30 cellular contexts compared by ENCODE assay signal in genomic region chr17:45361451-45361850, GRCh38.
"Had no signal": no experiment of that assay in that cellular context is flagged by ENCODE, and none has a peak within 500 bp of the region (broad histone marks: within the 10 kb centered on the region; RNA-seq: fewer than 3 reads in every experiment).

No MANE protein-coding gene starts in this region.

- H3K4me3 ChIP-seq: ascending aorta, cardiac muscle cell, colonic mucosa, dorsolateral prefrontal cortex, neural progenitor cell, right atrium auricular region, thyroid gland, upper lobe of left lung, vagina had no signal

- H3K36me3 Mint-ChIP-seq: activated naive CD8-positive, alpha-beta T cell treated with anti-CD3 and anti-CD28 coated beads, Interleukin-2, amount 10 ng/mL, durations not matched to agents 7 days and 5 days; brain; naive thymus-derived CD8-positive, alpha-beta T cell; neural progenitor cell had no signal

- ATAC-seq: activated T-helper 17 cell treated with anti-CD3 and anti-CD28 coated beads, Interleukin-2, amount 50 U/mL, for 72 hours; effector memory CD8-positive, alpha-beta T cell; left cardiac atrium; naive thymus-derived CD8-positive, alpha-beta T cell; stimulated activated naive CD8-positive, alpha-beta T cell treated with anti-CD3 and anti-CD28 coated beads, Interleukin-15, amount 100 ng/mL, for 72 hours had no signal

- H3K27ac Mint-ChIP-seq: activated naive CD8-positive, alpha-beta T cell treated with anti-CD3 and anti-CD28 coated beads, Interleukin-2, amount 10 ng/mL, durations not matched to agents 7 days and 5 days; activated T-cell treated with anti-CD3 and anti-CD28 coated beads, Interleukin-2, amount 50 U/mL, for 24 hours; activated T-helper 17 cell treated with anti-CD3 and anti-CD28 coated beads, Interleukin-2, amount 50 U/mL, for 72 hours; brain; effector memory CD8-positive, alpha-beta T cell; naive thymus-derived CD8-positive, alpha-beta T cell; neural progenitor cell; stimulated activated naive CD8-positive, alpha-beta T cell treated with anti-CD3 and anti-CD28 coated beads, Interleukin-15, amount 100 ng/mL, for 72 hours had no signal

- H3K27me3 ChIP-seq: ascending aorta, cardiac muscle cell, colonic mucosa, neural progenitor cell, right atrium auricular region, thyroid gland, upper lobe of left lung, vagina had no signal

- H3K36me3 ChIP-seq: ascending aorta, cardiac muscle cell, colonic mucosa, neural progenitor cell, right atrium auricular region, thyroid gland, upper lobe of left lung, vagina had no signal

- H3K27ac ChIP-seq: ascending aorta, cardiac muscle cell, colonic mucosa, dorsolateral prefrontal cortex, neural progenitor cell, parathyroid adenoma, right atrium auricular region, thyroid gland, upper lobe of left lung, vagina, VCaP had no signal

- H3K4me1 ChIP-seq: ascending aorta, colonic mucosa, parathyroid adenoma, right atrium auricular region, upper lobe of left lung, vagina had no signal

- H3K9me3 ChIP-seq: ascending aorta, colonic mucosa, right atrium auricular region, thyroid gland, upper lobe of left lung, vagina had no signal

- H3K9ac ChIP-seq: neural progenitor cell, parathyroid adenoma had no signal

- H3K4me3 Mint-ChIP-seq: activated naive CD8-positive, alpha-beta T cell treated with anti-CD3 and anti-CD28 coated beads, Interleukin-2, amount 10 ng/mL, durations not matched to agents 7 days and 5 days; activated T-cell treated with anti-CD3 and anti-CD28 coated beads, Interleukin-2, amount 50 U/mL, for 24 hours; activated T-helper 17 cell treated with anti-CD3 and anti-CD28 coated beads, Interleukin-2, amount 50 U/mL, for 72 hours; brain; effector memory CD8-positive, alpha-beta T cell; naive thymus-derived CD8-positive, alpha-beta T cell; neural progenitor cell; stimulated activated naive CD8-positive, alpha-beta T cell treated with anti-CD3 and anti-CD28 coated beads, Interleukin-15, amount 100 ng/mL, for 72 hours had no signal

- H3K4me1 Mint-ChIP-seq: activated naive CD8-positive, alpha-beta T cell treated with anti-CD3 and anti-CD28 coated beads, Interleukin-2, amount 10 ng/mL, durations not matched to agents 7 days and 5 days had no signal

- H3K9me3 Mint-ChIP-seq: activated naive CD8-positive, alpha-beta T cell treated with anti-CD3 and anti-CD28 coated beads, Interleukin-2, amount 10 ng/mL, durations not matched to agents 7 days and 5 days; activated T-helper 17 cell treated with anti-CD3 and anti-CD28 coated beads, Interleukin-2, amount 50 U/mL, for 72 hours; effector memory CD8-positive, alpha-beta T cell; naive thymus-derived CD8-positive, alpha-beta T cell had no signal

- DNase-seq: activated CD4-positive, alpha-beta T cell treated with anti-CD3 and anti-CD28 coated beads for 4 hours; activated CD4-positive, alpha-beta T cell treated with anti-CD3 and anti-CD28 coated beads, Interleukin-2, amount 50 U/mL, for 4 hours; activated naive CD4-positive, alpha-beta T cell treated with Interleukin-2 at 50 U/mL for 16 hours; activated naive CD8-positive, alpha-beta T cell treated with anti-CD3 and anti-CD28 coated beads, Interleukin-2, amount 10 ng/mL, durations not matched to agents 7 days and 5 days; cerebellar nuclear complex; colonic mucosa; effector memory CD8-positive, alpha-beta T cell; foreskin melanocyte; left cardiac atrium; mesenchymal stem cell; naive thymus-derived CD8-positive, alpha-beta T cell; occipital lobe; stimulated activated CD4-positive, alpha-beta T cell treated with anti-CD3 and anti-CD28 coated beads, Interleukin-12 subunit alpha, Interleukin-12 subunit beta, amount 100 ng/mL, for 4 hours; stimulated activated CD4-positive, alpha-beta T cell treated with anti-CD3 and anti-CD28 coated beads, Interleukin-4, amount 100 ng/mL, for 1 hour; stimulated activated naive CD8-positive, alpha-beta T cell treated with anti-CD3 and anti-CD28 coated beads, Interleukin-15, amount 100 ng/mL, for 72 hours; substantia nigra; T-helper 9 cell; thyroid gland; upper lobe of left lung had no signal
